Comparison of ENCODE assay signal across 1 cellular context in the genomic region with DNA sequence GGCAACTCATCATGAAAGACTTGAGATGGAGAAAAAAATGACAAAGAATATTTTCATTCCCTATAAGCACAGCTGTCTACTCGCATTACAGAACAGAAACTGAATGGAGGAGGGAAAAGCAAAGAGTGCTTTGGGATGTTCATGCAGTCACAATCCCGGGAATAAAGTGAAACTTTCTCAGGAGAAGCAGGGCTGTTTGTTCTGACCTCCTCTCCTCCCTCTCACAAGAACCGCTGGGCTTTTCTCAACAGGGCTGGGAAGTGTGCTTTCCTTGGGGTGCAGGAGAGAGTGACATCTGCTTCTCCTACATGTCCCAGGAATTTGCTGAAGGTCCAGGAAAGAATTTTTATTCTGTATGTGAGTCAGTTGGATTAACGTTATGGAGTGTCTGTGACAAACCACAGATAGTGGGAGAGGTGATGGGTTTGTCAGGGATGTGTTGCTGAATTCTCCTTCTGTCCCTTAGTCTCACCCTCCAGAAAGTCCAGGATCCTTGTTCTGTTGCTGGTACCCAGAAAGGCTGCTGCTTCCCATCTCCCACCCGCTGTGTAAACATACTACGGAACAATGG.
TF ChIP-seq lines count a peak whose summit lies in the region.

No MANE protein-coding gene starts in this region.

TF ChIP-seq in GM23338, 12 proteins besides CTCF, POLR2A, EP300 and RAD21 (continued from another document):
- TF ChIP-seq, protein P1, sequence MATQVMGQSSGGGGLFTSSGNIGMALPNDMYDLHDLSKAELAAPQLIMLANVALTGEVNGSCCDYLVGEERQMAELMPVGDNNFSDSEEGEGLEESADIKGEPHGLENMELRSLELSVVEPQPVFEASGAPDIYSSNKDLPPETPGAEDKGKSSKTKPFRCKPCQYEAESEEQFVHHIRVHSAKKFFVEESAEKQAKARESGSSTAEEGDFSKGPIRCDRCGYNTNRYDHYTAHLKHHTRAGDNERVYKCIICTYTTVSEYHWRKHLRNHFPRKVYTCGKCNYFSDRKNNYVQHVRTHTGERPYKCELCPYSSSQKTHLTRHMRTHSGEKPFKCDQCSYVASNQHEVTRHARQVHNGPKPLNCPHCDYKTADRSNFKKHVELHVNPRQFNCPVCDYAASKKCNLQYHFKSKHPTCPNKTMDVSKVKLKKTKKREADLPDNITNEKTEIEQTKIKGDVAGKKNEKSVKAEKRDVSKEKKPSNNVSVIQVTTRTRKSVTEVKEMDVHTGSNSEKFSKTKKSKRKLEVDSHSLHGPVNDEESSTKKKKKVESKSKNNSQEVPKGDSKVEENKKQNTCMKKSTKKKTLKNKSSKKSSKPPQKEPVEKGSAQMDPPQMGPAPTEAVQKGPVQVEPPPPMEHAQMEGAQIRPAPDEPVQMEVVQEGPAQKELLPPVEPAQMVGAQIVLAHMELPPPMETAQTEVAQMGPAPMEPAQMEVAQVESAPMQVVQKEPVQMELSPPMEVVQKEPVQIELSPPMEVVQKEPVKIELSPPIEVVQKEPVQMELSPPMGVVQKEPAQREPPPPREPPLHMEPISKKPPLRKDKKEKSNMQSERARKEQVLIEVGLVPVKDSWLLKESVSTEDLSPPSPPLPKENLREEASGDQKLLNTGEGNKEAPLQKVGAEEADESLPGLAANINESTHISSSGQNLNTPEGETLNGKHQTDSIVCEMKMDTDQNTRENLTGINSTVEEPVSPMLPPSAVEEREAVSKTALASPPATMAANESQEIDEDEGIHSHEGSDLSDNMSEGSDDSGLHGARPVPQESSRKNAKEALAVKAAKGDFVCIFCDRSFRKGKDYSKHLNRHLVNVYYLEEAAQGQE (IDR thresholded peaks at IDR 0.05; ENCODE audit: unreplicated experiment) = no peak
- TF ChIP-seq JUNB (IDR thresholded peaks at IDR 0.05; ENCODE audit: unreplicated experiment) (no peak), ZNF114 (CRISPR knock-in tag; IDR thresholded peaks at IDR 0.05) (no peak), STAT1 (IDR thresholded peaks at IDR 0.05; ENCODE audit: unreplicated experiment) (no peak), EZH2 (IDR thresholded peaks at IDR 0.05; ENCODE audit: low read depth, unreplicated experiment) (no peak), ZNF331 (CRISPR knock-in tag; IDR thresholded peaks at IDR 0.05; ENCODE audit: low read depth) (no peak), CREB1 (CRISPR knock-in tag; IDR thresholded peaks at IDR 0.05; ENCODE audit: low read depth) (no peak)
